9 cellular contexts compared by ENCODE assay signal in the genomic region with DNA sequence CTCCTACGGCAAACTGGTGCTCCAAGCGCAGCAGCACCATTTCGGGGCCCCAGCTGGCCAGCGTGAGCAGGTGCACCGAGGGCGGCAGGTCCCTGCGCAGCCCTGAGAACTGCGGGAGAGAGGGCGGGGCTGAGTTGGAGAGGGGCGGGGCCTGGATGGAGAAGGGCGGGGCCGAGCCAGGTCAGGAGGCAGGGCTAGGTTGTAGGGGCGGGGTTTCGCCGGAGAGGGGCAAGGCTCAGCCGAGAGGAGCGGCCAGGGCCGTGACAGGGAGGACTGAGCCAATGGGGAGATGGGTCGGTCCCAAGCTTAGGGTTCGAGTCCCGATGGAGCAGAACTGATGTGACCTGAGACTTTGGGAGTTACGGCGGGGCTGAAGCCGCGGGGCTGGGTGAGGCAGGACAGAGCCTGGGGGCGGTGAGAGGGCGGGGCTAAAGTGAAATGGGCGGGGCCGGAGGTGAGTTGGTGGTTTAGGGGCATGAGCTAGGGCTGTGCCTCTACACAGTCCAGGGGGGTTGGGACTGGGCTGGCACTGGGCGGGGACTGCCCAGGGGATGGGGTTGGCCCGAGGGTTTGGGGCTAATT. TPM values are rescaled to one million over a fixed set of nuclear protein-coding genes. Genes with fewer than 3 reads are reported as not detected.
A peak's percentile ranks its signal among the peaks of the same experiment; 100 is the strongest.
DNase-seq lines count a peak whose midpoint lies in the region; ATAC-seq, FAIRE-seq and TF ChIP-seq lines count a peak whose summit lies in the region.
"Had no signal": no experiment of that assay in that cellular context is flagged by ENCODE, and none has a peak within 500 bp of the region (broad histone marks: within the 10 kb centered on the region; RNA-seq: fewer than 3 reads in every experiment).

No MANE protein-coding gene starts in this region.

- H3K36me3 ChIP-seq in muscle layer of duodenum (ENCODE audit: control insufficient read depth in 1 of 2, insufficient read depth in 2 of 2, low read length in 2 of 2) = peaks cover 0 to 4% of the 10 kb centered on the region in 2 donors

- no peaks in the 10 kb centered on the region for H3K27me3 ChIP-seq in muscle layer of duodenum (ENCODE audit: low read depth, low read length)

- H3K27ac Mint-ChIP-seq in endothelial cell (ENCODE audit: unreplicated experiment) = no peak overlapping the region
- H3K27ac Mint-ChIP-seq: activated naive CD8-positive, alpha-beta T cell had no signal

- no peak overlapping the region for H3K27ac ChIP-seq in muscle layer of duodenum (ENCODE audit: low read length)

- no peaks in the 10 kb centered on the region for H3K9me3 ChIP-seq in muscle layer of duodenum (ENCODE audit: control insufficient read depth in 1 of 2, low read length in 2 of 2)

- DNase-seq in DMS53 (lab: John Stamatoyannopoulos, UW) (peak; percentile 92), NCI-H2029 (lab: John Stamatoyannopoulos, UW) (peak; percentile 76), ecto neural progenitor cell (ENCODE audit: low spot score) (peak; percentile 79), endothelial cell (ENCODE audit: low spot score) (no peak), H54 (ENCODE audit: insufficient read length, low spot score) (no peak)

- no peak overlapping the region for H3K4me3 Mint-ChIP-seq in endothelial cell (ENCODE audit: unreplicated experiment)
- H3K4me3 Mint-ChIP-seq: activated naive CD8-positive, alpha-beta T cell had no signal

- no peak for FAIRE-seq in H54 (lab: Jason Lieb, UNC)

- no peak for TF ChIP-seq CTCF in endothelial cell (IDR thresholded peaks at IDR 0.05; ENCODE audit: unreplicated experiment)

- no peak for TF ChIP-seq POLR2A in H54 (IDR thresholded peaks at IDR 0.05; ENCODE audit: low read depth, low read length)

- peaks cover 15% of the 10 kb centered on the region for H3K36me3 Mint-ChIP-seq in endothelial cell (ENCODE audit: low read depth, unreplicated experiment)

- peaks cover 15% of the 10 kb centered on the region for H3K27me3 Mint-ChIP-seq in endothelial cell (ENCODE audit: unreplicated experiment)
- H3K27me3 Mint-ChIP-seq: activated naive CD8-positive, alpha-beta T cell had no signal

- H3K9me3 Mint-ChIP-seq in endothelial cell (ENCODE audit: unreplicated experiment) = no peaks in the 10 kb centered on the region

- no peaks in the 10 kb centered on the region for H3K4me1 Mint-ChIP-seq in endothelial cell (ENCODE audit: unreplicated experiment)

- ATAC-seq in GM21367 (IDR thresholded peaks at IDR 0.05; ENCODE audit: unreplicated experiment) (no peak), HG02571 (IDR thresholded peaks at IDR 0.05; ENCODE audit: unreplicated experiment) (no peak)

- H3K4me1 ChIP-seq in muscle layer of duodenum (ENCODE audit: control insufficient read depth in 1 of 2, insufficient read depth in 2 of 2, low read length in 2 of 2) = peaks cover 0 to 13% of the 10 kb centered on the region in 2 donors

- peak overlapping the region; percentile 39 to 51 for H3K4me3 ChIP-seq in muscle layer of duodenum (ENCODE audit: low read depth in 1 of 2, low read length in 2 of 2)

RNA-seq across cellular contexts. Expression of a gene that starts 19.0 kb away (rescaled TPM):
- total RNA-seq in endothelial cell (ENCODE audit: unreplicated experiment) = 98.4 TPM

RNA-seq across cellular contexts. Expression of a gene that starts 19.0 kb away (rescaled TPM):
- 13.2 TPM for total RNA-seq in endothelial cell (ENCODE audit: unreplicated experiment)

RNA-seq across cellular contexts. Expression of a gene that starts 34.1 kb away (rescaled TPM):
- 55.3 TPM for total RNA-seq in endothelial cell (ENCODE audit: unreplicated experiment)

RNA-seq across cellular contexts. Expression of a gene that starts 36.9 kb away (rescaled TPM):
- total RNA-seq in endothelial cell (ENCODE audit: unreplicated experiment) = 29.3 TPM

RNA-seq across cellular contexts. Expression of a gene that starts 37.0 kb away (rescaled TPM):
- total RNA-seq in endothelial cell (ENCODE audit: unreplicated experiment) = 11.9 TPM

Comparison
In these comparisons a context has a peak if more than half of its experiments do, and no peak if none do; other contexts are left out.
1. DNase-seq: peak in DMS53 (single experiment), NCI-H2029 (single experiment) and ecto neural progenitor cell (single experiment); none in endothelial cell (single experiment) and H54 (single experiment).